Comparison of ENCODE assay signal across 1 cellular context in the genomic region with DNA sequence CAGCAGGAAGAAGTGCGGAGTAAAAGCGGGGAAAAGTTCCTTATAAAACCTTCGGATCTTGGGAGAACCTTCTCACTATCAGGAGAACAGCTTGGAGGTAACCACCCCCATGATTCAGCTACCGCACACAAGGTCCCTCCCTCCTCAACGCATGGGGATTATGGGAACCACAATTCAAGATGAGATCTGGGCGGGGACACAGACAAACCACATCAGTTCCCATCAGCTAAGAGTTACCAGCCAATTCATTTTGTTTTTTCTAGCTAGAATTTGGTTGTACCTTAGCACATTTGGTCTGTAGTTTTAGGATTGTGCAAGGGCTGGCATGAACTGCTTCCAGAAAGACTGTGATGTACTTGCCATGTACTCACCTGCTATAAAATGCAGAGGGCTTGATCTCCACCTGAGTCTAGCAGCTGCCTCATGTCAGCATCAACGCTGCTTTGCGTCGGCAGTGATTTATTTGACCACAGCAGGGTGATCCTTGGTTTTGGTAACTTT.
TF ChIP-seq lines count a peak whose summit lies in the region.

No MANE protein-coding gene starts in this region.

TF ChIP-seq in H1, 55 proteins besides CTCF, POLR2A, EP300 and RAD21:
- no peak for TF ChIP-seq ZNF274 (IDR thresholded peaks at IDR 0.05; ENCODE audit: borderline replicate concordance, extremely low read depth, low read length)
